22 cellular contexts compared by ENCODE assay signal in genomic region chr14:61759878-61760277, GRCh38. TPM values are rescaled to one million over a fixed set of nuclear protein-coding genes. Genes with fewer than 3 reads are reported as not detected.
"Had no signal": no experiment of that assay in that cellular context is flagged by ENCODE, and none has a peak within 500 bp of the region (broad histone marks: within the 10 kb centered on the region; RNA-seq: fewer than 3 reads in every experiment).

No MANE protein-coding gene starts in this region.

- DNase-seq: KBM-7, MG63, NCI-H1092, NCI-H1105 treated with DMSO at 0.1 percent for 48 hours, NCI-H1417 treated with DMSO at 0.1 percent for 48 hours, NCI-H146, NCI-H1694 treated with DMSO at 0.1 percent for 48 hours, NCI-H1930, NCI-H2081, NCI-H2107, NCI-H2227 treated with DMSO at 0.1 percent for 48 hours, NCI-H526 treated with DMSO at 0.1 percent for 48 hours, NCI-H774, Right ventricle myocardium superior, RPMI8226, SIG-M5 had no signal

- H3K27me3 ChIP-seq: MG63, SJSA1 had no signal

- H3K9me3 ChIP-seq: MG63 had no signal

- H3K27me3 Mint-ChIP-seq: IgD-negative memory B cell had no signal

- FAIRE-seq: RCC 7860 had no signal

- H3K36me3 ChIP-seq: MG63, SJSA1 had no signal

- H3K4me3 ChIP-seq: MG63, SJSA1, SK-N-MC had no signal

RNA-seq across cellular contexts. Expression of gene SYT16, which starts 52.6 kb away (rescaled TPM):
- total RNA-seq: HT-29, LHCN-M2, Right ventricle myocardium superior had no signal
